In the genomic region with DNA sequence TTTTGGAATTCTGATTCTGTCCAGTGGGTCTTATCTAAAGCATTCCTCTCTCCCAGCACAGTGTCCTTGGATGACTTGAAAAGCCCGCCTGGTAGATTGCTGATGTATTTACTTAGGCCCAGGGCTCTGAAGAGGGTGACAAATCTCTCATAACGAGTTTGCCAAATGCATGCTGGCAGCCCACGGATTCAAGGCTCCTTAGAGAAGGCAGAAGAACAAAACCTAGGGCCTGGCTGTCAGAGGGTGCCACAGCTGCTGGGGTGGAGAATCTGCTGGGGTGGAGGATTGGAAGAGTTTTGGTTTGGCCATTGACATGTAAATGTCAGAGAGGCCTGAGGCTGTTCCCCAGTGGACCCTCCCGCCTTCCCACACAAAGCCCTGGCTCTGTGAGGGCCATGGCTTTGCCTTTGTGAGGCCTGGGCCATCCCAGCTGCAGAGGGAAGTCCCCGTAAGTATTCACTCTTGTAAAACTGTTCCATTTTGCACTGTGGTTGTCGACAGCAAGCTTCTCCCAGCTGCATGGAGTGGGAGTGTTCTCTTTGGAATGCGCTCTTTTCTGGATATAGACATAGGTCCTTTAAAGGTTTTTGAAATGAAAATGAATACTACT, we compare ENCODE assay signal across 10 cellular contexts. TPM values are rescaled to one million over a fixed set of nuclear protein-coding genes. Genes with fewer than 3 reads are reported as not detected.
DNase-seq lines count a peak whose midpoint lies in the region; ATAC-seq and TF ChIP-seq lines count a peak whose summit lies in the region.
"Had no signal": no experiment of that assay in that cellular context is flagged by ENCODE, and none has a peak within 500 bp of the region (broad histone marks: within the 10 kb centered on the region; RNA-seq: fewer than 3 reads in every experiment).

No MANE protein-coding gene starts in this region.

- H3K4me2 ChIP-seq in smooth muscle cell = peak overlapping the region; percentile 66

- WGBS in adrenal gland, 4 donors = 39 to 63% (median 55%) methylated on average over 7 of the region's 7 CpGs
- WGBS in smooth muscle cell (ENCODE audit: low lambda C conversion rate) = 19% methylated on average over 7 of the region's 7 CpGs

- no peaks in the 10 kb centered on the region for H3K27me3 Mint-ChIP-seq in activated CD8-positive, alpha-beta T cell treated with anti-CD3 and anti-CD28 coated beads for 36 hours

- H3K4me3 Mint-ChIP-seq in activated CD8-positive, alpha-beta T cell treated with anti-CD3 and anti-CD28 coated beads for 36 hours = no peak overlapping the region
- H3K4me3 Mint-ChIP-seq: T-helper 1 cell treated with Interleukin-12 subunit alpha and Interleukin-12 subunit beta and Interleukin-4 antibody, amounts not matched to agents 30 μg/mL and 1 μg/mL, for 36 hours had no signal

- DNase-seq in adrenal gland (peak; percentile 22 to 79 (median 67)), iPS DF 4.7 (ENCODE audit: extremely low read depth, low spot score) (peak; percentile 60), smooth muscle cell (lab: John Stamatoyannopoulos, UW; ENCODE audit: unreplicated experiment) (no peak), SK-N-DZ (ENCODE audit: low spot score) (no peak), NCI-H524 treated with DMSO at 0.1 percent for 48 hours (lab: John Stamatoyannopoulos, UW) (no peak)
- no peak for DNase-seq in activated CD8-positive, alpha-beta T cell treated with anti-CD3 and anti-CD28 coated beads for 36 hours
- DNase-seq in activated CD8-positive, alpha-beta memory T cell treated with anti-CD3 and anti-CD28 coated beads, Interleukin-2, amount 50 U/mL, for 48 hours = no peak
- DNase-seq: GOT3 had no signal

- H3K36me3 ChIP-seq in HEK293 (ENCODE audit: control insufficient read depth in 2 of 2, insufficient read depth in 1 of 2, low read length in 2 of 2) (no peaks in the 10 kb centered on the region), adrenal gland (replicated peaks in 1 of 2) (no peaks in the 10 kb centered on the region), smooth muscle cell (ENCODE audit: low read depth) (no peaks in the 10 kb centered on the region)

- H3K27ac Mint-ChIP-seq in activated CD8-positive, alpha-beta T cell treated with anti-CD3 and anti-CD28 coated beads for 36 hours = no peak overlapping the region
- H3K27ac Mint-ChIP-seq: T-helper 1 cell treated with Interleukin-12 subunit alpha and Interleukin-12 subunit beta and Interleukin-4 antibody, amounts not matched to agents 30 μg/mL and 1 μg/mL, for 36 hours had no signal

- H3K27me3 ChIP-seq in adrenal gland (no peaks in the 10 kb centered on the region), smooth muscle cell (ENCODE audit: low read depth) (no peaks in the 10 kb centered on the region)

- no peak for TF ChIP-seq POLR2A in adrenal gland (IDR thresholded peaks at IDR 0.05)

- H3K27ac ChIP-seq in HEK293 (ENCODE audit: extremely low read depth, low read depth, low read length) = peak overlapping the region; percentile 42; the same call in 1 of the 2 replicates
- peak overlapping the region in 2 of 5 donors; percentile 26 to 57 for H3K27ac ChIP-seq in adrenal gland
- H3K27ac ChIP-seq in smooth muscle cell (ENCODE audit: low read depth) = peak overlapping the region; percentile 58

- TF ChIP-seq CTCF in HEK293 (tag by site-specific recombination; IDR thresholded peaks at IDR 0.05) (no peak), adrenal gland (IDR thresholded peaks at IDR 0.05) (no peak), smooth muscle cell (IDR thresholded peaks at IDR 0.05; ENCODE audit: borderline replicate concordance, insufficient read depth, poor library complexity, severe bottlenecking) (no peak)
- TF ChIP-seq CTCF in activated CD8-positive, alpha-beta T cell treated with anti-CD3 and anti-CD28 coated beads for 36 hours (IDR thresholded peaks at IDR 0.05) = no peak

- H3K4me1 ChIP-seq in HEK293 (ENCODE audit: control insufficient read depth, insufficient read depth, low read length) (peaks cover 6% of the 10 kb centered on the region; the same call in 1 of the 2 replicates), adrenal gland (replicated peaks in 1 of 2) (peaks cover 17 to 18% of the 10 kb centered on the region in 2 donors), smooth muscle cell (ENCODE audit: low read depth) (peaks cover 22% of the 10 kb centered on the region)

- intact Hi-C loops in adrenal gland (cut with DNase I) = no loop called here
- intact Hi-C loops in activated CD8-positive, alpha-beta T cell treated with anti-CD3 and anti-CD28 coated beads for 36 hours (cut with micrococcal nuclease) = no loop called here

- no peaks in the 10 kb centered on the region for H3K9me3 Mint-ChIP-seq in activated CD8-positive, alpha-beta T cell treated with anti-CD3 and anti-CD28 coated beads for 36 hours
- H3K9me3 Mint-ChIP-seq: T-helper 1 cell treated with Interleukin-12 subunit alpha and Interleukin-12 subunit beta and Interleukin-4 antibody, amounts not matched to agents 30 μg/mL and 1 μg/mL, for 36 hours had no signal

- no peaks in the 10 kb centered on the region for H3K79me2 ChIP-seq in smooth muscle cell (ENCODE audit: low read depth)

- ATAC-seq in activated CD8-positive, alpha-beta T cell treated with anti-CD3 and anti-CD28 coated beads for 36 hours = no peak

- peaks cover 6% of the 10 kb centered on the region for H4K20me1 ChIP-seq in smooth muscle cell (ENCODE audit: low read depth)

- no peak overlapping the region for H2AFZ ChIP-seq in smooth muscle cell (ENCODE audit: low read depth)

- CTCF ChIA-PET in HEK293 (lab: Yijun Ruan, JAX) = interaction anchor here (0.7 to 1.1 kb wide), 2 partner anchors 14 to 35 kb away, joined by 3 read pairs; no protein-coding TSS in a partner anchor
- CTCF ChIA-PET in activated CD8-positive, alpha-beta T cell treated with anti-CD3 and anti-CD28 coated beads for 36 hours (lab: Charles Lee) = no interaction called here

- H3K4me3 ChIP-seq in HEK293 (ENCODE audit: low read depth, low read length) (no peak overlapping the region), adrenal gland (no peak overlapping the region), smooth muscle cell (no peak overlapping the region)

- no peak overlapping the region for H3K9ac ChIP-seq in smooth muscle cell (ENCODE audit: low read depth)

- H3F3A ChIP-seq in smooth muscle cell (ENCODE audit: low read depth) = peaks cover 9% of the 10 kb centered on the region

- peaks cover 5% of the 10 kb centered on the region for H3K4me1 Mint-ChIP-seq in activated CD8-positive, alpha-beta T cell treated with anti-CD3 and anti-CD28 coated beads for 36 hours (ENCODE audit: low read depth)

- no peaks in the 10 kb centered on the region for H3K36me3 Mint-ChIP-seq in activated CD8-positive, alpha-beta T cell treated with anti-CD3 and anti-CD28 coated beads for 36 hours (ENCODE audit: low read depth)

- H3K9me3 ChIP-seq in HEK293 (ENCODE audit: control insufficient read depth, insufficient read depth, low read depth, low read length) (no peaks in the 10 kb centered on the region; the same call in 1 of the 2 replicates), adrenal gland (replicated peaks in 1 of 3) (no peaks in the 10 kb centered on the region), smooth muscle cell (replicated peaks; ENCODE audit: low read depth) (no peaks in the 10 kb centered on the region)

- POLR2A ChIA-PET in HEK293 (lab: Yijun Ruan, JAX) = no interaction called here
- POLR2A ChIA-PET in activated CD8-positive, alpha-beta T cell treated with anti-CD3 and anti-CD28 coated beads for 36 hours (lab: Charles Lee) = interaction anchor here (0.6 kb wide), 1 partner anchor 17 kb away, joined by 3 read pairs; no protein-coding TSS in a partner anchor

TF ChIP-seq in HEK293, 187 proteins besides CTCF, POLR2A, EP300 and RAD21 (continues in another document):
- TF ChIP-seq GFI1B (tag by site-specific recombination; IDR thresholded peaks at IDR 0.05) = peak; percentile 20; the same call in 1 of the 2 replicates
- peak; percentile 81 for TF ChIP-seq ZBTB17 (tag by site-specific recombination; IDR thresholded peaks at IDR 0.05)
- TF ChIP-seq, protein P1, sequence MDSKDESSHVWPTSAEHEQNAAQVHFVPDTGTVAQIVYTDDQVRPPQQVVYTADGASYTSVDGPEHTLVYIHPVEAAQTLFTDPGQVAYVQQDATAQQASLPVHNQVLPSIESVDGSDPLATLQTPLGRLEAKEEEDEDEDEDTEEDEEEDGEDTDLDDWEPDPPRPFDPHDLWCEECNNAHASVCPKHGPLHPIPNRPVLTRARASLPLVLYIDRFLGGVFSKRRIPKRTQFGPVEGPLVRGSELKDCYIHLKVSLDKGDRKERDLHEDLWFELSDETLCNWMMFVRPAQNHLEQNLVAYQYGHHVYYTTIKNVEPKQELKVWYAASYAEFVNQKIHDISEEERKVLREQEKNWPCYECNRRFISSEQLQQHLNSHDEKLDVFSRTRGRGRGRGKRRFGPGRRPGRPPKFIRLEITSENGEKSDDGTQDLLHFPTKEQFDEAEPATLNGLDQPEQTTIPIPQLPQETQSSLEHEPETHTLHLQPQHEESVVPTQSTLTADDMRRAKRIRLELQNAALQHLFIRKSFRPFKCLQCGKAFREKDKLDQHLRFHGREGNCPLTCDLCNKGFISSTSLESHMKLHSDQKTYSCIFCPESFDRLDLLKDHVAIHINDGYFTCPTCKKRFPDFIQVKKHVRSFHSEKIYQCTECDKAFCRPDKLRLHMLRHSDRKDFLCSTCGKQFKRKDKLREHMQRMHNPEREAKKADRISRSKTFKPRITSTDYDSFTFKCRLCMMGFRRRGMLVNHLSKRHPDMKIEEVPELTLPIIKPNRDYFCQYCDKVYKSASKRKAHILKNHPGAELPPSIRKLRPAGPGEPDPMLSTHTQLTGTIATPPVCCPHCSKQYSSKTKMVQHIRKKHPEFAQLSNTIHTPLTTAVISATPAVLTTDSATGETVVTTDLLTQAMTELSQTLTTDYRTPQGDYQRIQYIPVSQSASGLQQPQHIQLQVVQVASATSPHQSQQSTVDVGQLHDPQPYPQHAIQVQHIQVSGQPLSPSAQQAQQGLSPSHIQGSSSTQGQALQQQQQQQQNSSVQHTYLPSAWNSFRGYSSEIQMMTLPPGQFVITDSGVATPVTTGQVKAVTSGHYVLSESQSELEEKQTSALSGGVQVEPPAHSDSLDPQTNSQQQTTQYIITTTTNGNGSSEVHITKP (tag by site-specific recombination; IDR thresholded peaks at IDR 0.05) = peak; percentile 35
- 0 out of 2 replicates have a peak, but pooled peaks have one; percentile 43 for TF ChIP-seq IKZF3 (tag by site-specific recombination; IDR thresholded peaks at IDR 0.05)
- TF ChIP-seq EGR2 (tag by site-specific recombination; IDR thresholded peaks at IDR 0.05; ENCODE audit: low read depth) = peak; percentile 63; the same call in 1 of the 2 replicates

RNA-seq across cellular contexts. Expression of a gene that starts 50.3 kb away (rescaled TPM):
- 10 to 100 TPM in 3 of 8 donors, 1 to 10 TPM in 5; 4.8 to 16.6 (median 8.8) TPM for total RNA-seq in adrenal gland
- polyA plus RNA-seq in adrenal gland = 1 to 10 TPM; 2.8 to 8.7 (median 5.1) TPM
- total RNA-seq in smooth muscle cell = 10.7 and 24.2 TPM in 2 replicates
- 5.2 and 9.0 TPM in 2 replicates for polyA plus RNA-seq in smooth muscle cell
- total RNA-seq in activated CD8-positive, alpha-beta T cell treated with anti-CD3 and anti-CD28 coated beads for 36 hours = 1 to 10 TPM; 3.5 to 4.9 TPM
- polyA plus RNA-seq in SK-N-DZ (2014; cell fraction: cytosol; rRNA removed) = 2.1 and 2.3 TPM in 2 replicates
- polyA plus RNA-seq in SK-N-DZ (2014; cell fraction: nucleus; rRNA removed) = 3.3 and 5.8 TPM in 2 replicates

Comparison
In these comparisons a context has a peak if more than half of its experiments do, and no peak if none do; other contexts are left out.
1. DNase-seq: peak in adrenal gland (7 of 7) and iPS DF 4.7 (single experiment); none in smooth muscle cell (single experiment), activated CD8-positive, alpha-beta T cell treated with anti-CD3 and anti-CD28 coated beads for 36 hours (single experiment), activated CD8-positive, alpha-beta memory T cell treated with anti-CD3 and anti-CD28 coated beads, Interleukin-2, amount 50 U/mL, for 48 hours (single experiment), SK-N-DZ (single experiment) and NCI-H524 treated with DMSO at 0.1 percent for 48 hours (single experiment).